Comparison of ENCODE assay signal across 8 cellular contexts in the genomic region with DNA sequence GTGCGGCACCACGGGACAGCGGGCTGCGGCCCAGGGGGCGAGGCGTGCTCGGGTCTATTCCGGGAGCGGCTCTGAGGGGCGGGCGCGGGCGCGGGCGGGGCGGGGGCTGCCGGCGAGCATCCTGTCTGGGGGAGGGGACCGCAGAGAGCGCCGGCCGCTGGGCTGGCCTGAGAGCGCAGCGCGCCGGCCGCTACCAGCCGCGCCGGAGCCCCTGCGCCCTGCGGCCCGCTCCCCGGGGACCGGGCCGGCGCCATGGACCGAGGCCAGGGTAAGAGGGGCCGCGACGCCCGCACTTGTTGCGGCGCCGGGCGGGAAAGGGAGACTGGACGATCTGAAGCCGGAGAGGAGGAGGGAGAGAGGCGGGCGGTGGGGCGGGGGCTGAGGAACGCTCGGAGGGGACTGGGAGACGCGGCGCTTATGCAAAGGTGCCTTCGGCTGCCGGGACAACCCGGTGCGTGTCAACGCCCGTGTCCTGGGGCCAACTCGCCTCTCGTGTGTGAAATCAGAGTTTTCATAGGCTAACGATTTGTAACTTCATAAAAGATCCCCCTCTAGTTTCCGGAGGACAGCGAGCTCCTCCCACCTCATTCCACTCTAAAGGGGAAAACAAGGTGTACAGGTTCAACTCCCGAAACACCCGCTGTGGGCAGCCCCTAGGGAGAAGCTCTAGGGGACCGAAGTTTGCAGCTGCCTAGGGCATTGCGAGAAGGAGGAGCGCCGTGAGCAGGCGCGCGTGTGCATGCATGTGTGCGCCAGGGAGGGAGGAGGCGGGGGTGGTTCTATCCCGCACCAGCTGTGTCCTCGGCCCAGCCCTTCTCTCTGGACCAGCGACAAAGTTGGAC. TPM values are rescaled to one million over a fixed set of nuclear protein-coding genes. Genes with fewer than 3 reads are reported as not detected.
DNase-seq lines count a peak whose midpoint lies in the region; ATAC-seq, FAIRE-seq and TF ChIP-seq lines count a peak whose summit lies in the region.

TSS of gene AFAP1L1 (plus strand) at position 143 of the 842 bp plus-strand sequence. CDS start at position 253, 110 bp downstream.

- peaks cover 20 to 48% (median 26%) of the 10 kb centered on the region in 10 experiments for H3K4me1 ChIP-seq in BLaER1 treated with 17β-estradiol and CSF1 and Interleukin-3, amounts not matched to agents 10 nM and 100 nM
- H3K4me1 ChIP-seq in HEK293 (ENCODE audit: control insufficient read depth, insufficient read depth, low read length) = peaks cover 3% of the 10 kb centered on the region; the same call in 1 of the 2 replicates
- no peaks in the 10 kb centered on the region for H3K4me1 ChIP-seq in effector memory CD4-positive, alpha-beta T cell (ENCODE audit: control insufficient read depth, insufficient read depth, low read length, poor library complexity, severe bottlenecking)
- H3K4me1 ChIP-seq in HepG2 (ENCODE audit: insufficient read depth, low read length) = peaks cover 34% of the 10 kb centered on the region

- peak; percentile 76 for ATAC-seq in HepG2
- ATAC-seq in GM19397 (IDR thresholded peaks at IDR 0.05; ENCODE audit: unreplicated experiment) = no peak
- no peak for ATAC-seq in HG03520 (IDR thresholded peaks at IDR 0.05; ENCODE audit: unreplicated experiment)

- intact Hi-C loops in HepG2 (cut with micrococcal nuclease; ENCODE audit: unreplicated experiment) = loop anchor here (5.0 kb wide), 1 partner anchor 160 kb away; no protein-coding TSS in a partner anchor

- WGBS in HepG2 (ENCODE audit: low lambda C conversion rate) = 2% methylated on average over 30 of the region's 81 CpGs

- peak within 1 kb of the TSS; percentile 67 to 87 (median 76) for H3K4me3 ChIP-seq in BLaER1 treated with 17β-estradiol and CSF1 and Interleukin-3, amounts not matched to agents 10 nM and 100 nM
- H3K4me3 ChIP-seq in HEK293 (ENCODE audit: low read depth, low read length) (peak within 1 kb of the TSS; percentile 57), HepG2 (replicated peaks in 1 of 3; ENCODE audit: insufficient read depth in 1 of 3, low read depth in 2 of 3, low read length in 3 of 3) (peak within 1 kb of the TSS; percentile 61 to 73 (median 66))
- H3K4me3 ChIP-seq in effector memory CD4-positive, alpha-beta T cell (ENCODE audit: insufficient read depth, low read depth, low read length, poor library complexity, severe bottlenecking) = peak within 1 kb of the TSS; percentile 47

- no peak for TF ChIP-seq RAD21 in HepG2 (CRISPR knock-in tag; IDR thresholded peaks at IDR 0.05)

- POLR2A ChIA-PET in HEK293 (lab: Yijun Ruan, JAX) (interaction anchor here (0.7 to 0.9 kb wide), 2 partner anchors 48 to 197 kb away, joined by 3 read pairs; no protein-coding TSS in a partner anchor), HepG2 (lab: Yijun Ruan, JAX) (interaction anchor here (1.0 to 1.1 kb wide), 2 partner anchors 27 to 99 kb away, joined by 4 read pairs; no protein-coding TSS in a partner anchor)

- no peak for TF ChIP-seq POLR2A in HepG2 (IDR thresholded peaks at IDR 0.05; ENCODE audit: insufficient read depth in 1 of 2, low read depth in 2 of 2, low read length in 2 of 2)

- peak within 1 kb of the TSS; percentile 62 to 83 (median 76) for H3K9ac ChIP-seq in BLaER1 treated with 17β-estradiol and CSF1 and Interleukin-3, amounts not matched to agents 10 nM and 100 nM
- H3K9ac ChIP-seq in HepG2 (ENCODE audit: insufficient read depth, low read depth, low read length) = no peak within 1 kb of the TSS

- H3K27ac ChIP-seq in BLaER1 treated with 17β-estradiol and CSF1 and Interleukin-3, amounts not matched to agents 10 nM and 100 nM = peak within 1 kb of the TSS; percentile 49 to 73 (median 55); a peak in 19 of 22 replicates
- H3K27ac ChIP-seq in HEK293 (ENCODE audit: extremely low read depth, low read depth, low read length) (peak within 1 kb of the TSS; percentile 55; the same call in 1 of the 2 replicates), HepG2 (ENCODE audit: extremely low read length, insufficient read depth, low read length) (no peak within 1 kb of the TSS)
- H3K27ac ChIP-seq in effector memory CD4-positive, alpha-beta T cell (ENCODE audit: insufficient read depth, low read length, poor library complexity, severe bottlenecking) = no peak within 1 kb of the TSS

- H3K79me2 ChIP-seq in HepG2 (ENCODE audit: insufficient read depth, low read length) = no peaks in the 10 kb centered on the region

- CTCF ChIA-PET in HEK293 (lab: Yijun Ruan, JAX) (interaction anchor here (0.5 to 1.3 kb wide), 3 partner anchors 86 to 1720 kb away, joined by 3 to 5 read pairs (median 3); partner anchors contain the start of gene PCYOX1L), HepG2 (lab: Yijun Ruan, JAX; ENCODE audit: low intra/inter-chr PET ratio, low total read pairs) (no interaction called here)

- H3K36me3 ChIP-seq in BLaER1 treated with 17β-estradiol and CSF1 and Interleukin-3, amounts not matched to agents 10 nM and 100 nM = no peaks in the 10 kb centered on the region
- H3K36me3 ChIP-seq in HEK293 (ENCODE audit: control insufficient read depth in 2 of 2, insufficient read depth in 1 of 2, low read length in 2 of 2) = no peaks in the 10 kb centered on the region
- H3K36me3 ChIP-seq in effector memory CD4-positive, alpha-beta T cell (ENCODE audit: control insufficient read depth, insufficient read depth, low read length) = no peaks in the 10 kb centered on the region
- H3K36me3 ChIP-seq in HepG2 (replicated peaks in 1 of 2; ENCODE audit: control insufficient read depth in 1 of 2, insufficient read depth in 2 of 2, low read length in 2 of 2) = no peaks in the 10 kb centered on the region

- in situ Hi-C loops in HepG2 (cut with HindIII; ENCODE audit: extremely low pct_ligation_motif_present, low pct_unique_long_range_greater_than_20kb) = no loop called here

- peak within 1 kb of the TSS; percentile 1 for H2AFZ ChIP-seq in HepG2 (ENCODE audit: low read length)

- peaks cover 21 to 36% (median 32%) of the 10 kb centered on the region in 11 experiments for H3K27me3 ChIP-seq in BLaER1 treated with 17β-estradiol and CSF1 and Interleukin-3, amounts not matched to agents 10 nM and 100 nM
- peaks cover 14% of the 10 kb centered on the region for H3K27me3 ChIP-seq in effector memory CD4-positive, alpha-beta T cell (replicated peaks; ENCODE audit: control insufficient read depth, insufficient read depth, low read length, poor library complexity, severe bottlenecking)
- H3K27me3 ChIP-seq in HepG2 (ENCODE audit: control insufficient read depth in 1 of 2, insufficient read depth in 2 of 2, low read length in 2 of 2) = peaks cover 5 to 25% of the 10 kb centered on the region in 2 experiments; a peak in 4 of 5 replicates

- DNase-seq in UCSD-AML1 (lab: John Stamatoyannopoulos, UW; ENCODE audit: unreplicated experiment) (peak; percentile 55), HepG2 (ENCODE audit: low spot score) (peak; percentile 6)
- no peak for DNase-seq in effector memory CD4-positive, alpha-beta T cell
- peak; percentile 15 for DNase-seq in stimulated activated CD4-positive, alpha-beta T cell treated with anti-CD3 and anti-CD28 coated beads, Interleukin-4, amount 100 ng/mL, for 1 hour

- BruUV-seq in HepG2 (replicated peaks; lab: Mats Ljungman, UMichigan) = no TSS peak

- H3K4me2 ChIP-seq in BLaER1 treated with 17β-estradiol and CSF1 and Interleukin-3, amounts not matched to agents 10 nM and 100 nM = peak within 1 kb of the TSS; percentile 86 to 98 (median 93)
- H3K4me2 ChIP-seq in HepG2 (ENCODE audit: low read depth, low read length) = peak within 1 kb of the TSS; percentile 96

- H3K9me3 ChIP-seq in BLaER1 treated with 17β-estradiol and CSF1 and Interleukin-3, amounts not matched to agents 10 nM and 100 nM (replicated peaks in 1 of 11) = peaks cover 10 to 17% (median 13%) of the 10 kb centered on the region in 11 experiments
- H3K9me3 ChIP-seq in HEK293 (ENCODE audit: control insufficient read depth, insufficient read depth, low read depth, low read length) (no peaks in the 10 kb centered on the region), HepG2 (ENCODE audit: low read length) (peaks cover 13% of the 10 kb centered on the region)
- H3K9me3 ChIP-seq in effector memory CD4-positive, alpha-beta T cell (ENCODE audit: control insufficient read depth, low read length) = peaks cover 7% of the 10 kb centered on the region

- no peak for TF ChIP-seq EP300 in HepG2 (IDR thresholded peaks at IDR 0.05; ENCODE audit: low read depth in 2 of 2, low read length in 2 of 2)
- no peak for TF ChIP-seq EP300 in HepG2 (CRISPR knock-in tag; IDR thresholded peaks at IDR 0.05; ENCODE audit: borderline replicate concordance)

- TF ChIP-seq CTCF in HEK293 (tag by site-specific recombination; IDR thresholded peaks at IDR 0.05) (no peak), HepG2 (CRISPR knock-in tag; IDR thresholded peaks at IDR 0.05) (no peak)

- FAIRE-seq in HepG2 (lab: Jason Lieb, UNC) = no peak

- H4K20me1 ChIP-seq in BLaER1 treated with 17β-estradiol and CSF1 and Interleukin-3, amounts not matched to agents 10 nM and 100 nM = no peaks in the 10 kb centered on the region
- no peaks in the 10 kb centered on the region for H4K20me1 ChIP-seq in HepG2 (ENCODE audit: insufficient read depth, low read length)

TF ChIP-seq in HepG2, 621 proteins besides CTCF, POLR2A, EP300 and RAD21 (continues in another document):
- peak; percentile 32; the same call in 1 of the 2 replicates for TF ChIP-seq KDM2A (CRISPR knock-in tag; IDR thresholded peaks at IDR 0.05; ENCODE audit: borderline replicate concordance, low read depth)

RNA-seq across cellular contexts. Expression of gene AFAP1L1, which starts in this region (rescaled TPM):
- 0.38 and 0.66 TPM in 2 replicates for total RNA-seq in HepG2 (2016; rRNA removed; fragmentation: Illumina TruSeq; extraction: Trizol)
- not detected in 2 replicates for total RNA-seq in HepG2 (2016; cell fraction: cytosol; rRNA removed; fragmentation: Illumina TruSeq; extraction: Trizol; ENCODE audit: low read depth)
- total RNA-seq in HepG2 (2016; cell fraction: insoluble cytoplasmic fraction; rRNA removed; fragmentation: Illumina TruSeq; extraction: Trizol) = 0.41 and 0.86 TPM in 2 replicates
- total RNA-seq in HepG2 (2016; cell fraction: membrane; rRNA removed; fragmentation: Illumina TruSeq; extraction: Trizol) = 0.22 and 0.34 TPM in 2 replicates
- total RNA-seq in HepG2 (2016; cell fraction: nucleus; rRNA removed; fragmentation: Illumina TruSeq; extraction: Trizol) = 0.25 and 0.40 TPM in 2 replicates
- 0.67 and 1.0 TPM in 2 replicates for polyA plus RNA-seq in HepG2 (2011; rRNA removed)
- polyA plus RNA-seq in HepG2 (2011; cell fraction: cytosol; rRNA removed) = 0.63 and 0.81 TPM in 2 replicates
- 0.59 and 0.85 TPM in 2 replicates for polyA plus RNA-seq in HepG2 (2011; cell fraction: nucleus; rRNA removed)
- 1.0 and 1.6 TPM in 2 replicates for polyA plus RNA-seq in HepG2 (2012)
- polyA plus RNA-seq in HepG2 (2016; cell fraction: cytosol; fragmentation: Illumina TruSeq; extraction: Trizol; ENCODE audit: low read depth) = 0.14 and 0.25 TPM in 2 replicates
- polyA plus RNA-seq in HepG2 (2016; cell fraction: insoluble cytoplasmic fraction; fragmentation: Illumina TruSeq; extraction: Trizol; ENCODE audit: low read depth) = 0.37 and 0.84 TPM in 2 replicates
- 0.24 and 0.26 TPM in 2 replicates for polyA plus RNA-seq in HepG2 (2016; cell fraction: membrane; fragmentation: Illumina TruSeq; extraction: Trizol; ENCODE audit: low read depth)
- 0.23 and 0.61 TPM in 2 replicates for polyA plus RNA-seq in HepG2 (2016; cell fraction: nucleus; fragmentation: Illumina TruSeq; extraction: Trizol; ENCODE audit: insufficient read depth, low read depth)
- 1.3 and 2.6 TPM in 2 replicates for polyA minus RNA-seq in HepG2 (2011; rRNA and poly(A)+ RNA removed; ENCODE audit: low replicate concordance)
- 0.18 and 0.49 TPM in 2 replicates for polyA minus RNA-seq in HepG2 (2011; cell fraction: cytosol; rRNA and poly(A)+ RNA removed)
- 0.50 and 0.90 TPM in 2 replicates for polyA minus RNA-seq in HepG2 (2011; cell fraction: nucleus; rRNA and poly(A)+ RNA removed)

Comparison
In these comparisons a context has a peak if more than half of its experiments do, and no peak if none do; other contexts are left out.
1. H3K27ac ChIP-seq: peak in BLaER1 treated with 17β-estradiol and CSF1 and Interleukin-3, amounts not matched to agents 10 nM and 100 nM (11 of 11) and HEK293 (single experiment); none in effector memory CD4-positive, alpha-beta T cell (single experiment) and HepG2 (single experiment).
2. DNase-seq: peak in UCSD-AML1 (single experiment), HepG2 (single experiment) and stimulated activated CD4-positive, alpha-beta T cell treated with anti-CD3 and anti-CD28 coated beads, Interleukin-4, amount 100 ng/mL, for 1 hour (single experiment); none in effector memory CD4-positive, alpha-beta T cell (0 of 3).
3. Peak in every context shown above with its lines, with median percentiles within 50 percentile points of each other: H3K4me3 ChIP-seq.